19 cellular contexts compared by ENCODE assay signal in the genomic region with DNA sequence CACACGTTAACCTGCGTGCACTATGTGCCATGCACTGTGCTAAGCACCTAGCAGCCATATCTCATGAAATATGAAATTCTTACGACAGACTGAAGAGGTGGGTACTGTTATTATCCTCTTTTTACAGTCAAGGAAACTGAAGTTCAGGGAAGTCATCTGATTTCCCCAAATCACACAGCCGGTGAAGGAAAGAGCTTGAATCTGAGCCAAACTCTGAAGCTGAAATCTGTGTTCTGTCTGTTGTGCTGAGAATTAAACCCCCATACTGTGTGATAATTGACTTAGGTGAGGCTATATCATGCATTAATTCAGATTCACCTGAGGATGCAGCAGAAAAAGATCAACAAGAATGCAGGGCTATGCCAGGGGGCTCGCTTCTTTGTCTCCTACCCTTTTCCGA. TPM values are rescaled to one million over a fixed set of nuclear protein-coding genes. Genes with fewer than 3 reads are reported as not detected.
A peak's percentile ranks its signal among the peaks of the same experiment; 100 is the strongest.
DNase-seq lines count a peak whose midpoint lies in the region; ATAC-seq and TF ChIP-seq lines count a peak whose summit lies in the region.
"Had no signal": no experiment of that assay in that cellular context is flagged by ENCODE, and none has a peak within 500 bp of the region (broad histone marks: within the 10 kb centered on the region; RNA-seq: fewer than 3 reads in every experiment).

No MANE protein-coding gene starts in this region.

- TF ChIP-seq POLR2A in heart left ventricle (IDR thresholded peaks at IDR 0.05) (no peak), esophagus squamous epithelium (IDR thresholded peaks at IDR 0.05) (no peak)

- H3K27ac ChIP-seq in heart left ventricle: peak overlapping the region; percentile 78 to 99 (median 90)
- H3K27ac ChIP-seq in esophagus squamous epithelium: peak overlapping the region; percentile 73 to 92 (median 82)
- H3K27ac ChIP-seq in rectal smooth muscle tissue (ENCODE audit: low read depth, low read length): peak overlapping the region; percentile 8
- H3K27ac ChIP-seq in urinary bladder (ENCODE audit: low read depth): peak overlapping the region; percentile 57
- H3K27ac ChIP-seq: C4-2B, HL-60 had no signal

- H3K4me3 ChIP-seq in heart left ventricle (peak overlapping the region; percentile 26 to 67 (median 52)), esophagus squamous epithelium (peak overlapping the region; percentile 24 to 62 (median 47)), rectal smooth muscle tissue (ENCODE audit: low read length) (peak overlapping the region; percentile 23), urinary bladder (ENCODE audit: low read depth, low read length) (peak overlapping the region; percentile 17)
- H3K4me3 ChIP-seq: K562 had no signal

- no peak overlapping the region for H3K9ac ChIP-seq in rectal smooth muscle tissue (ENCODE audit: low read length)

- peaks cover 0 to 73% (median 35%) of the 10 kb centered on the region in 12 donors for H3K4me1 ChIP-seq in heart left ventricle
- peaks cover 9 to 76% (median 30%) of the 10 kb centered on the region in 3 donors for H3K4me1 ChIP-seq in esophagus squamous epithelium
- H3K4me1 ChIP-seq in rectal smooth muscle tissue (ENCODE audit: control insufficient read depth, insufficient read depth, low read length): peaks cover 3% of the 10 kb centered on the region
- no peaks in the 10 kb centered on the region for H3K4me1 ChIP-seq in urinary bladder (ENCODE audit: insufficient read depth)

- intact Hi-C loops in heart left ventricle (cut with DNase I): loop anchor here in 1 of 10 donors (1.0 kb wide), 1 partner anchor 9 kb away; no protein-coding TSS in a partner anchor
- intact Hi-C loops in left cardiac atrium (cut with DNase I): no loop called here
- intact Hi-C loops in esophagus squamous epithelium (cut with DNase I): no loop called here

- H3K36me3 ChIP-seq in heart left ventricle (no peaks in the 10 kb centered on the region), esophagus squamous epithelium (no peaks in the 10 kb centered on the region), rectal smooth muscle tissue (ENCODE audit: control insufficient read depth, insufficient read depth, low read length) (no peaks in the 10 kb centered on the region), urinary bladder (ENCODE audit: insufficient read depth) (no peaks in the 10 kb centered on the region)

- H3K27me3 ChIP-seq in heart left ventricle (no peaks in the 10 kb centered on the region), esophagus squamous epithelium (peaks cover 0 to 5% (median 0%) of the 10 kb centered on the region in 4 donors), rectal smooth muscle tissue (ENCODE audit: control insufficient read depth, insufficient read depth, low read length) (no peaks in the 10 kb centered on the region)

- WGBS in heart left ventricle, 4 donors: 45 to 64% (median 57%) methylated on average over 6 of the region's 6 CpGs
- 36 to 37% methylated on average over 5 to 6 of the region's 6 CpGs for WGBS in esophagus squamous epithelium, 2 donors
- 61% methylated on average over 6 of the region's 6 CpGs for WGBS in urinary bladder

- ATAC-seq in heart left ventricle (no peak), left cardiac atrium (no peak)
- ATAC-seq: activated CD8-positive, alpha-beta T cell treated with anti-CD3 and anti-CD28 coated beads, Interleukin-2, amount 10 ng/mL, durations not matched to agents 7 days and 5 days; activated T-helper 17 cell treated with anti-CD3 and anti-CD28 coated beads, Interleukin-2, amount 50 U/mL, for 72 hours; K562; stimulated activated memory B cell treated with anti-CD40 and anti-IgM and Interleukin-4, amounts not matched to agents 10 μg/mL and 1 μg/mL and 100 μg/mL, for 72 hours had no signal

- H3K9me3 ChIP-seq in heart left ventricle (peaks cover 0 to 2% (median 0%) of the 10 kb centered on the region in 12 donors), esophagus squamous epithelium (no peaks in the 10 kb centered on the region)

- TF ChIP-seq CTCF in heart left ventricle (IDR thresholded peaks at IDR 0.05) (no peak), esophagus squamous epithelium (IDR thresholded peaks at IDR 0.05) (no peak)

- DNase-seq in heart left ventricle (no peak), left cardiac atrium (no peak), esophagus squamous epithelium (lab: John Stamatoyannopoulos, UW) (no peak), OCI-M2 (lab: John Stamatoyannopoulos, UW; ENCODE audit: unreplicated experiment) (no peak), activated T-cell treated with anti-CD3 and anti-CD28 coated beads for 4 hours (no peak), GM19238 (ENCODE audit: insufficient read length, low spot score) (no peak)
- DNase-seq: 8988T; activated CD8-positive, alpha-beta T cell treated with anti-CD3 and anti-CD28 coated beads, Interleukin-2, amount 10 ng/mL, durations not matched to agents 7 days and 5 days; effector memory CD4-positive, alpha-beta T cell; NCI-H1092; NCI-H2171 treated with DMSO at 0.1 percent for 48 hours; RPMI8226 had no signal

RNA-seq across cellular contexts. Expression of gene FAM107A, which starts 0.5 kb away (rescaled TPM):
- total RNA-seq in heart left ventricle: 100 to 1,000 TPM in 3 of 9 donors, 10 to 100 TPM in 6; 24.6 to 144 (median 62.5) TPM
- polyA plus RNA-seq in heart left ventricle: 10 to 100 TPM; 39.2 to 47.9 TPM
- 10 to 100 TPM; 50.0 to 55.1 TPM for total RNA-seq in left cardiac atrium
- total RNA-seq in esophagus squamous epithelium: 10 to 100 TPM in 2 of 4 donors, 1 to 10 TPM in 2; 3.9 to 78.6 (median 10.8) TPM
- 9.8 TPM for total RNA-seq in urinary bladder
- 152 TPM for polyA plus RNA-seq in urinary bladder
- total RNA-seq: activated CD8-positive, alpha-beta T cell treated with anti-CD3 and anti-CD28 coated beads, Interleukin-2, amount 10 ng/mL, durations not matched to agents 7 days and 5 days; activated T-helper 17 cell treated with anti-CD3 and anti-CD28 coated beads, Interleukin-2, amount 50 U/mL, for 72 hours had no signal
- polyA plus RNA-seq: K562 had no signal

RNA-seq across cellular contexts. Expression of gene ACOX2, which starts 39.7 kb away (rescaled TPM):
- total RNA-seq in heart left ventricle: 10 to 100 TPM; 17.6 to 41.9 (median 31.1) TPM
- 10 to 100 TPM in 1 of 2 donors, 1 to 10 TPM in 1; 6.6 to 38.4 TPM for polyA plus RNA-seq in heart left ventricle
- 10 to 100 TPM; 20.1 to 28.2 TPM for total RNA-seq in left cardiac atrium
- 10 to 100 TPM in 2 of 4 donors, 1 to 10 TPM in 2; 5.3 to 14.1 (median 10.0) TPM for total RNA-seq in esophagus squamous epithelium
- 28.8 TPM for total RNA-seq in urinary bladder
- 25.7 TPM for polyA plus RNA-seq in urinary bladder
- total RNA-seq: activated CD8-positive, alpha-beta T cell treated with anti-CD3 and anti-CD28 coated beads, Interleukin-2, amount 10 ng/mL, durations not matched to agents 7 days and 5 days; activated T-helper 17 cell treated with anti-CD3 and anti-CD28 coated beads, Interleukin-2, amount 50 U/mL, for 72 hours; K562 had no signal

Comparison
In these comparisons a context has a peak if more than half of its experiments do, and no peak if none do; other contexts are left out.
1. H3K27ac ChIP-seq: peak in every context shown above with its lines; median percentile 90 in heart left ventricle; 82 in esophagus squamous epithelium; 57 in urinary bladder; 8 in rectal smooth muscle tissue.